ENCODE assay signal across 1 cellular context in genomic region chr11:124800226-124800929, GRCh38.
TF ChIP-seq lines count a peak whose summit lies in the region.

Gene MSANTD2 (minus strand): TSS chr11:124800406. CDS start chr11:124800380, 26 bp downstream.

TF ChIP-seq in GM12878, 131 proteins besides CTCF, POLR2A, EP300 and RAD21 (continued from another document and continues in another):
- TF ChIP-seq HCFC1 (IDR thresholded peaks at IDR 0.05; ENCODE audit: low read length) = peak; percentile 43; the same call in 1 of the 2 replicates
- peak; percentile 56 for TF ChIP-seq RUNX3 (IDR thresholded peaks at IDR 0.05; ENCODE audit: low read length)
- TF ChIP-seq ZNF274 (IDR thresholded peaks at IDR 0.05; ENCODE audit: insufficient read depth, insufficient read length) = no peak
- TF ChIP-seq ZNF207 (IDR thresholded peaks at IDR 0.05; ENCODE audit: borderline replicate concordance) = peak; percentile 91
- peak; percentile 49; the same call in 1 of the 2 replicates for TF ChIP-seq TCF3 (IDR thresholded peaks at IDR 0.05; ENCODE audit: borderline replicate concordance, insufficient read depth, low read depth, low read length)
- TF ChIP-seq NFIC (IDR thresholded peaks at IDR 0.05; ENCODE audit: low read depth, low read length) = no peak
- no peak for TF ChIP-seq CUX1 (IDR thresholded peaks at IDR 0.05; ENCODE audit: insufficient replicate concordance, low read depth, low read length)
- TF ChIP-seq RBBP5 (conservative IDR thresholded peaks at IDR 0.05) = no peak
- peak; percentile 77 for TF ChIP-seq RELB (IDR thresholded peaks at IDR 0.05; ENCODE audit: low read depth)
- peak; percentile 97 for TF ChIP-seq YY1 (IDR thresholded peaks at IDR 0.05; ENCODE audit: low read depth, low read length)
- TF ChIP-seq ATF2 (IDR thresholded peaks at IDR 0.05; ENCODE audit: low read length) = no peak
- no peak for TF ChIP-seq NR2C1 (IDR thresholded peaks at IDR 0.05)
- TF ChIP-seq KLF5 (IDR thresholded peaks at IDR 0.05; ENCODE audit: partially characterized antibody) = peak; percentile 47
- TF ChIP-seq IRF5 (IDR thresholded peaks at IDR 0.05; ENCODE audit: borderline replicate concordance) = no peak
- TF ChIP-seq MTA3 (IDR thresholded peaks at IDR 0.05; ENCODE audit: borderline replicate concordance, low read length) = no peak
- no peak for TF ChIP-seq KAT2A (conservative IDR thresholded peaks at IDR 0.05; ENCODE audit: control insufficient read depth, low read depth, low read length)
- TF ChIP-seq TAF1 (IDR thresholded peaks at IDR 0.05; ENCODE audit: borderline replicate concordance, low read depth, low read length) = peak; percentile 81; the same call in 1 of the 2 replicates
- no peak for TF ChIP-seq SIX5 (IDR thresholded peaks at IDR 0.05; ENCODE audit: low read depth, low read length, severe bottlenecking)
- peak; percentile 96 for TF ChIP-seq IKZF1 (conservative IDR thresholded peaks at IDR 0.05)
- no peak for TF ChIP-seq CEBPZ (IDR thresholded peaks at IDR 0.05; ENCODE audit: low read depth, low read length)
- no peak for TF ChIP-seq STAT3 (IDR thresholded peaks at IDR 0.05; ENCODE audit: low read depth, low read length)
- TF ChIP-seq USF2 (IDR thresholded peaks at IDR 0.05; ENCODE audit: borderline replicate concordance, low read depth, low read length) = no peak
- TF ChIP-seq NR2F1 (conservative IDR thresholded peaks at IDR 0.05) = peak; percentile 79
- TF ChIP-seq ELK1 (IDR thresholded peaks at IDR 0.05; ENCODE audit: low read depth, low read length) = peak; percentile 80
- peak; percentile 89 for TF ChIP-seq PML (IDR thresholded peaks at IDR 0.05; ENCODE audit: low read length)
- TF ChIP-seq NFYA (IDR thresholded peaks at IDR 0.05; ENCODE audit: borderline replicate concordance, low read depth, low read length) = no peak
- peak; percentile 64 for TF ChIP-seq NKRF (conservative IDR thresholded peaks at IDR 0.05)
- no peak for TF ChIP-seq HDAC2 (IDR thresholded peaks at IDR 0.05)
- no peak for TF ChIP-seq NFXL1 (IDR thresholded peaks at IDR 0.05; ENCODE audit: borderline replicate concordance)
- TF ChIP-seq CHD2 (IDR thresholded peaks at IDR 0.05; ENCODE audit: borderline replicate concordance, low read depth, low read length) = peak; percentile 69
- TF ChIP-seq ESRRA (IDR thresholded peaks at IDR 0.05; ENCODE audit: low read length) = no peak
- peak; percentile 25 for TF ChIP-seq MEF2B (IDR thresholded peaks at IDR 0.05; ENCODE audit: partially characterized antibody, poor library complexity, severe bottlenecking)
- peak; percentile 75 for TF ChIP-seq RELA (IDR thresholded peaks at IDR 0.05; ENCODE audit: borderline replicate concordance, partially characterized antibody)
- TF ChIP-seq IRF3 (IDR thresholded peaks at IDR 0.05) = no peak
- TF ChIP-seq SPI1 (IDR thresholded peaks at IDR 0.05; ENCODE audit: borderline replicate concordance, insufficient read depth, low read depth, low read length) = peak; percentile 83
- peak in 1 of 2 experiments; percentile 48; a peak in 2 of 4 replicates for TF ChIP-seq BHLHE40 (IDR thresholded peaks at IDR 0.05; ENCODE audit: borderline replicate concordance in 1 of 2, low read depth in 2 of 2, low read length in 1 of 2)
- TF ChIP-seq ZNF622 (IDR thresholded peaks at IDR 0.05) = no peak
- no peak for TF ChIP-seq PAX5 (IDR thresholded peaks at IDR 0.05; ENCODE audit: borderline replicate concordance, low read depth, low read length)
